8 cellular contexts compared by ENCODE assay signal in the genomic region with DNA sequence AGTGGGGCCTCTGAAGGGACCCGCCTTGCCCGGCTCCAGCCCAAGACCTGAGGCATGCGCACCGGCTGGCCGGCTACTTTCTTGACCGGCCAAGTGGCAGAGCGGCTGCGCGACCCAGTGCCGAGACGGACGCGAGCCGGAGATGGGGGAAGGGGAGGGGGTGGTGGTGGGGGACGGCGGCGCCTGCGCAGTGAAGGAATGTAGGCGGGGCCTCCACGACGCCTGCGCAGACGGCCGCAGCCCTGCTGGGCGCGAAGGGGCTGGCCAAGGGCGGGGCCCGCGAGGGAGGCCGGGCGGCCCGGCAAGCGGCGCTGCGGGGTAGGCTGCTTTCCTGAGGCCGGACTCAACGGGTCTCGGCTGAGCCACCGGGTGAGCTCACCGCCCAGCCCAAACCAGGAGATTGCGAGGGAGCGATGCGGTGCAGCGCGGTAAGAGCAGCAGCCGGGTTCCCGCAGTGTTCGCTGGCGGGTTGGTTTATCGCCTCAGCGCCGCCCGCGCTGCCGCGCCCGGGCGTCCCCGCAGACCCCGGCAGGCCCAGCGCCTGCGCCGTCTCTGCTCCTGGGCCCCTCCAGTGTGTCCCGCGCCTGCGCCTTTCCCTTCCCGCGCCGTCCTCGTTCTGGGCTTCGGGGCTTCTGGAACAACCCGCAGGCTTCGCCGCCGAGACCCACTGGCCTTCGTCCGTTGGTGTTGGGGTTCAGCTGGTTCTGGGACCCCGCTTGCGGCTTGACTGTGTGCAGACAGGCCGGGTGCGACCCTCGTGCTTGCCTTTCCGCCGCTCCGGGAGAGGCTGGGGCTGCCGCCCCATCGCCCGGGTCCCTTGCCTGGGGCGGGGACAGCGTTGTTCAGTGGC. TPM values are rescaled to one million over a fixed set of nuclear protein-coding genes. Genes with fewer than 3 reads are reported as not detected.
DNase-seq lines count a peak whose midpoint lies in the region; ATAC-seq and TF ChIP-seq lines count a peak whose summit lies in the region.

A gene with protein sequence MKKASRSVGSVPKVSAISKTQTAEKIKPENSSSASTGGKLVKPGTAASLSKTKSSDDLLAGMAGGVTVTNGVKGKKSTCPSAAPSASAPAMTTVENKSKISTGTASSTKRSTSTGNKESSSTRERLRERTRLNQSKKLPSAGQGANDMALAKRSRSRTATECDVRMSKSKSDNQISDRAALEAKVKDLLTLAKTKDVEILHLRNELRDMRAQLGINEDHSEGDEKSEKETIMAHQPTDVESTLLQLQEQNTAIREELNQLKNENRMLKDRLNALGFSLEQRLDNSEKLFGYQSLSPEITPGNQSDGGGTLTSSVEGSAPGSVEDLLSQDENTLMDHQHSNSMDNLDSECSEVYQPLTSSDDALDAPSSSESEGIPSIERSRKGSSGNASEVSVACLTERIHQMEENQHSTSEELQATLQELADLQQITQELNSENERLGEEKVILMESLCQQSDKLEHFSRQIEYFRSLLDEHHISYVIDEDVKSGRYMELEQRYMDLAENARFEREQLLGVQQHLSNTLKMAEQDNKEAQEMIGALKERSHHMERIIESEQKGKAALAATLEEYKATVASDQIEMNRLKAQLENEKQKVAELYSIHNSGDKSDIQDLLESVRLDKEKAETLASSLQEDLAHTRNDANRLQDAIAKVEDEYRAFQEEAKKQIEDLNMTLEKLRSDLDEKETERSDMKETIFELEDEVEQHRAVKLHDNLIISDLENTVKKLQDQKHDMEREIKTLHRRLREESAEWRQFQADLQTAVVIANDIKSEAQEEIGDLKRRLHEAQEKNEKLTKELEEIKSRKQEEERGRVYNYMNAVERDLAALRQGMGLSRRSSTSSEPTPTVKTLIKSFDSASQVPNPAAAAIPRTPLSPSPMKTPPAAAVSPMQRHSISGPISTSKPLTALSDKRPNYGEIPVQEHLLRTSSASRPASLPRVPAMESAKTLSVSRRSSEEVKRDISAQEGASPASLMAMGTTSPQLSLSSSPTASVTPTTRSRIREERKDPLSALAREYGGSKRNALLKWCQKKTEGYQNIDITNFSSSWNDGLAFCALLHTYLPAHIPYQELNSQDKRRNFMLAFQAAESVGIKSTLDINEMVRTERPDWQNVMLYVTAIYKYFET (plus strand): TSS at position 276 of the 850 bp plus-strand sequence. CDS start 31,401 bp downstream, outside the sequence.

- peaks cover 9% of the 10 kb centered on the region for H3K36me3 Mint-ChIP-seq in activated T-helper 17 cell treated with anti-CD3 and anti-CD28 coated beads, Interleukin-2, amount 50 U/mL, for 72 hours (ENCODE audit: low read depth)
- peaks cover 4% of the 10 kb centered on the region for H3K36me3 Mint-ChIP-seq in natural killer cell treated with Interleukin-12 subunit alpha and Interleukin-12 subunit beta and Interleukin-15 and Interleukin-18, amount 100 ng/mL, for 72 hours

- H3K4me1 Mint-ChIP-seq in activated T-helper 17 cell treated with anti-CD3 and anti-CD28 coated beads, Interleukin-2, amount 50 U/mL, for 72 hours = peaks cover 10% of the 10 kb centered on the region
- H3K4me1 Mint-ChIP-seq in natural killer cell treated with Interleukin-12 subunit alpha and Interleukin-12 subunit beta and Interleukin-15 and Interleukin-18, amount 100 ng/mL, for 72 hours (ENCODE audit: low read depth in 2 of 2) = peaks cover 26 to 32% of the 10 kb centered on the region in 2 donors

- H3K27ac Mint-ChIP-seq in activated T-helper 17 cell treated with anti-CD3 and anti-CD28 coated beads, Interleukin-2, amount 50 U/mL, for 72 hours = peak within 1 kb of the TSS; percentile 85
- peak within 1 kb of the TSS; percentile 85 to 97 for H3K27ac Mint-ChIP-seq in natural killer cell treated with Interleukin-12 subunit alpha and Interleukin-12 subunit beta and Interleukin-15 and Interleukin-18, amount 100 ng/mL, for 72 hours

- H3K9me3 Mint-ChIP-seq in activated T-helper 17 cell treated with anti-CD3 and anti-CD28 coated beads, Interleukin-2, amount 50 U/mL, for 72 hours = no peaks in the 10 kb centered on the region
- H3K9me3 Mint-ChIP-seq in natural killer cell treated with Interleukin-12 subunit alpha and Interleukin-12 subunit beta and Interleukin-15 and Interleukin-18, amount 100 ng/mL, for 72 hours = no peaks in the 10 kb centered on the region

- POLR2A ChIA-PET in RWPE1 (lab: Yijun Ruan, JAX; ENCODE audit: low non-redundant PET) = no interaction called here

- peak within 1 kb of the TSS; percentile 94 for H3K4me3 ChIP-seq in fibroblast of mammary gland (ENCODE audit: control insufficient read depth, low read depth, low read length)

- H3K27me3 Mint-ChIP-seq in activated T-helper 17 cell treated with anti-CD3 and anti-CD28 coated beads, Interleukin-2, amount 50 U/mL, for 72 hours = no peaks in the 10 kb centered on the region
- H3K27me3 Mint-ChIP-seq in natural killer cell treated with Interleukin-12 subunit alpha and Interleukin-12 subunit beta and Interleukin-15 and Interleukin-18, amount 100 ng/mL, for 72 hours = no peaks in the 10 kb centered on the region

- peak; percentile 92 for ATAC-seq in activated T-helper 17 cell treated with anti-CD3 and anti-CD28 coated beads, Interleukin-2, amount 50 U/mL, for 72 hours (replicated peaks)
- peak; percentile 96 to 97 for ATAC-seq in natural killer cell treated with Interleukin-12 subunit alpha and Interleukin-12 subunit beta and Interleukin-15 and Interleukin-18, amount 100 ng/mL, for 72 hours

- no peak for TF ChIP-seq CTCF in RWPE1 (conservative IDR thresholded peaks at IDR 0.05; ENCODE audit: low read depth)
- TF ChIP-seq CTCF in fibroblast of mammary gland (conservative IDR thresholded peaks at IDR 0.05; ENCODE audit: control insufficient read depth, insufficient read depth, low read depth, low read length) = no peak

- peak within 1 kb of the TSS; percentile 91 for H3K27ac ChIP-seq in RWPE1

- CTCF ChIA-PET in RWPE1 (lab: Yijun Ruan, JAX) = interaction anchor here (0.7 kb wide), 1 partner anchor 442 kb away, joined by 3 read pairs; no protein-coding TSS in a partner anchor

- DNase-seq in EH (ENCODE audit: low read depth) = peak; percentile 93
- peak; percentile 84 for DNase-seq in GOT3 (lab: John Stamatoyannopoulos, UW)
- peak; percentile 89 for DNase-seq in LHCN-M2 (ENCODE audit: low read depth)
- peak; percentile 94 for DNase-seq in RWPE1 (ENCODE audit: low spot score)
- DNase-seq in fibroblast of mammary gland (ENCODE audit: low read depth) = peak; percentile 89
- DNase-seq in natural killer cell treated with Interleukin-12 subunit alpha and Interleukin-12 subunit beta and Interleukin-15 and Interleukin-18, amount 100 ng/mL, for 72 hours (ENCODE audit: low spot score) = peak; percentile 96
- peak; percentile 82 for DNase-seq in stimulated activated naive CD4-positive, alpha-beta T cell treated with Interleukin-2 at 50 U/mL for 16 hours (lab: John Stamatoyannopoulos, UW)

- peak within 1 kb of the TSS; percentile 87 for H3K4me3 Mint-ChIP-seq in activated T-helper 17 cell treated with anti-CD3 and anti-CD28 coated beads, Interleukin-2, amount 50 U/mL, for 72 hours
- peak within 1 kb of the TSS; percentile 91 for H3K4me3 Mint-ChIP-seq in natural killer cell treated with Interleukin-12 subunit alpha and Interleukin-12 subunit beta and Interleukin-15 and Interleukin-18, amount 100 ng/mL, for 72 hours

RNA-seq across cellular contexts. Expression of the gene that starts here (rescaled TPM):
- 34.0 and 39.9 TPM in 2 replicates for total RNA-seq in LHCN-M2 (2014; rRNA removed)
- 20.2 TPM for polyA plus RNA-seq in LHCN-M2 (2012)
- total RNA-seq in activated T-helper 17 cell treated with anti-CD3 and anti-CD28 coated beads, Interleukin-2, amount 50 U/mL, for 72 hours = 10 to 100 TPM; 25.7 to 42.2 TPM
- 100 to 1,000 TPM in 1 of 2 donors, 10 to 100 TPM in 1; 70.0 to 114 TPM for total RNA-seq in natural killer cell treated with Interleukin-12 subunit alpha and Interleukin-12 subunit beta and Interleukin-15 and Interleukin-18, amount 100 ng/mL, for 72 hours

Comparison
In these comparisons a context has a peak if more than half of its experiments do, and no peak if none do; other contexts are left out.
1. Peak in every context shown above with its lines: DNase-seq, ATAC-seq, H3K4me3 ChIP-seq and H3K27ac ChIP-seq.